8 cellular contexts compared by ENCODE assay signal in the genomic region with DNA sequence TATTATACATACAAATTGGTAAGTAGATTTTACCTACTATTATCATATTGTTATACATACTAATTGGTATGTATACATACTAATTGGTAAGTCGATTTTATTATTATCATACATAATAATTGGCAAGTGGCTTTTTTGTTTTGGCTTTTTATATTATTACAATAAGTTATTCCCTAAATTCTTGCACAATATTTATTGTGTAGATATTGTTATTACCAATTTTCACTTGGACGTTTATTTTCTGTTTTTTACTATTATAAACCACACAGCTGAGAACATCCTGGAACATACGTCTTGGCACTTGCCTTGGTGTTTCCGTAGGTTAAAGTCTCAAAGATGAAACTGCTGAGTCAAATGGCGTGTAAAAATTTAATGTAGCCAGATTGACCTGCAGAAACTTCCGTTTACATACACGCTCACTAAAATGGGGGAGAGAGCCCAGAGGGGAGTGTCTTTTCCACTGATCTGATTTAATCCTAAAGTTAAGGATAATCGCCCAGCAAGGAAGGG. TPM values are rescaled to one million over a fixed set of nuclear protein-coding genes. Genes with fewer than 3 reads are reported as not detected.
DNase-seq lines count a peak whose midpoint lies in the region; ATAC-seq and TF ChIP-seq lines count a peak whose summit lies in the region.

No MANE protein-coding gene starts in this region.

- H3K4me1 ChIP-seq in skeletal muscle tissue (ENCODE audit: control insufficient read depth in 3 of 3, insufficient read depth in 3 of 3, low read length in 3 of 3): peaks cover 0 to 19% (median 14%) of the 10 kb centered on the region in 3 donors

- DNase-seq in GM10266 (ENCODE audit: extremely low spot score): peak; percentile 34
- DNase-seq in fibroblast of pulmonary artery (ENCODE audit: low read depth): peak; percentile 62
- DNase-seq in cerebellum (ENCODE audit: low spot score): no peak
- DNase-seq in AG08396 (ENCODE audit: low spot score): no peak
- DNase-seq in HuH-7 (ENCODE audit: low spot score): no peak

- peak overlapping the region; percentile 72 for H3K4me3 ChIP-seq in SU-DHL-6 (ENCODE audit: insufficient read depth, low read length, poor library complexity, severe bottlenecking)
- peak overlapping the region; percentile 82 for H3K4me3 ChIP-seq in fibroblast of pulmonary artery (replicated peaks; ENCODE audit: low read depth, low read length)
- H3K4me3 ChIP-seq in skeletal muscle tissue (ENCODE audit: low read length in 3 of 3): peak overlapping the region; percentile 69 to 95 (median 80)

- peak; percentile 2 for ATAC-seq in HG02763 (IDR thresholded peaks at IDR 0.05; ENCODE audit: unreplicated experiment)

- TF ChIP-seq CTCF in GM10266 (IDR thresholded peaks at IDR 0.05; ENCODE audit: control insufficient read depth, insufficient read depth, low read depth, missing control alignments) (no peak), SU-DHL-6 (IDR thresholded peaks at IDR 0.05; ENCODE audit: insufficient read depth, low read length, poor library complexity, severe bottlenecking) (no peak), fibroblast of pulmonary artery (IDR thresholded peaks at IDR 0.05; ENCODE audit: low read length, missing control alignments) (no peak)

- H3K36me3 ChIP-seq in SU-DHL-6 (ENCODE audit: low read length) (no peaks in the 10 kb centered on the region), skeletal muscle tissue (ENCODE audit: control insufficient read depth in 3 of 3, insufficient read depth in 3 of 3, low read length in 3 of 3) (no peaks in the 10 kb centered on the region)

- H3K4me2 ChIP-seq in SU-DHL-6 (ENCODE audit: low read depth, low read length, poor library complexity, severe bottlenecking): peak overlapping the region; percentile 92

- H3K27ac ChIP-seq in SU-DHL-6 (ENCODE audit: low read depth, low read length): peak overlapping the region; percentile 97
- peak overlapping the region; percentile 91 for H3K27ac ChIP-seq in skeletal muscle tissue (ENCODE audit: low read depth, low read length)

- peak overlapping the region; percentile 94 for H3K9ac ChIP-seq in SU-DHL-6 (ENCODE audit: low read length)
- peak overlapping the region; percentile 92 to 94 (median 93) for H3K9ac ChIP-seq in skeletal muscle tissue (ENCODE audit: low read depth in 1 of 3, low read length in 3 of 3)

- no peaks in the 10 kb centered on the region for H3K27me3 ChIP-seq in SU-DHL-6 (ENCODE audit: low read length)
- no peaks in the 10 kb centered on the region for H3K27me3 ChIP-seq in skeletal muscle tissue (ENCODE audit: control insufficient read depth in 3 of 3, insufficient read depth in 3 of 3, low read length in 3 of 3)

- H4K20me1 ChIP-seq in SU-DHL-6 (ENCODE audit: low read depth, low read length): no peaks in the 10 kb centered on the region

- H3K79me2 ChIP-seq in SU-DHL-6 (ENCODE audit: insufficient read depth, low read length): no peaks in the 10 kb centered on the region

- H3F3A ChIP-seq in SU-DHL-6 (ENCODE audit: insufficient read depth): peaks cover 11% of the 10 kb centered on the region

- H2AFZ ChIP-seq in SU-DHL-6 (ENCODE audit: low read depth, low read length, severe bottlenecking): peak overlapping the region; percentile 87

- H3K9me2 ChIP-seq in SU-DHL-6 (replicated peaks; ENCODE audit: insufficient read depth, low read length): no peaks in the 10 kb centered on the region

- no peaks in the 10 kb centered on the region for H3K9me3 ChIP-seq in SU-DHL-6 (ENCODE audit: insufficient read depth, low read length)
- no peaks in the 10 kb centered on the region for H3K9me3 ChIP-seq in skeletal muscle tissue (ENCODE audit: control insufficient read depth in 3 of 3, low read length in 3 of 3)

RNA-seq across cellular contexts. Expression of a gene that starts 18.9 kb away (rescaled TPM):
- total RNA-seq in skeletal muscle tissue: 2.1 TPM
- total RNA-seq in cerebellum: not detected

RNA-seq across cellular contexts. Expression of a gene that starts 19.0 kb away (rescaled TPM):
- 1.0 TPM for total RNA-seq in skeletal muscle tissue
- 1.00 TPM for total RNA-seq in cerebellum

RNA-seq across cellular contexts. Expression of a gene that starts 39.1 kb away (rescaled TPM):
- total RNA-seq in skeletal muscle tissue (13.6 TPM), cerebellum (2.6 TPM)

RNA-seq across cellular contexts. Expression of a gene that starts 58.9 kb away (rescaled TPM):
- total RNA-seq in skeletal muscle tissue (not detected), cerebellum (0.09 TPM)

Comparison
In these comparisons a context has a peak if more than half of its experiments do, and no peak if none do; other contexts are left out.
1. DNase-seq: peak in GM10266 (single experiment) and fibroblast of pulmonary artery (single experiment); none in cerebellum (single experiment), AG08396 (single experiment) and HuH-7 (single experiment).
2. Peak in every context shown above with its lines, with median percentiles within 50 percentile points of each other: H3K4me3 ChIP-seq.